1 cellular context compared by ENCODE assay signal in the genomic region with DNA sequence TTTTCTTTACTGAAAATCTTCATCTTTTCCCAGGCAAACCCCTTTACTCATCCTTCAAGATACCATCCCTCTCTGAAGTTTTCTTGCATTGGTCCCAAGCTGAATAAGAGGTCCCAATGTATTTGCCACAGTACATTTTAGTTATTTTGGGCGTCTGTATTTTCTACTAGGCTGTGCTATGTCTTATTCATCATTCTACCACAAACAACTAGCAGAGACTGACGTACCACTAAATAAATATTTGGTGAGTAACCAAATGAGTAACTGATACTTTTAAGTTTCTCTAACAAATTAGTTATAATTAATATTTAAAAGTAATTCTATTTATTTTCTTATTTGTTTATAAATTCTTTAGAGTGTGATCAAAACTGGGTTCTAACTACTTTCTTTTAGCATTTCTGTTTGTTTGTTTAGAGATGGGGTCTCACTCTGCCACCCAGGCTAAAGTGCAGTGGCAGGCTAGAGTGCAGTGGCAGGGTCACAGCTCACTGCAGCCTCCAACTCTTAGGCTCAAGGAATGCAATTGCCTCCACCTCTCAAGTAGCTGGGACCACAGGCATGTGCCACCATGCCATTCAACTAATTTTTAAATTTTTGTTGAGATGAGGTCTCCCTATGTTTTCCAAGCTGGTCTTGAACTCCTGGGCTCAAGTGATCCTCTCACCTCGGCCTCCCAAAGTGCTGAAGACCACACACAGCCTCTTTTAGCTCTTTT.
TF ChIP-seq lines count a peak whose summit lies in the region.

No MANE protein-coding gene starts in this region.

TF ChIP-seq in IMR-90, 13 proteins besides CTCF, POLR2A, EP300 and RAD21 (continued from another document):
- TF ChIP-seq SMC3 (IDR thresholded peaks at IDR 0.05; ENCODE audit: low read depth, low read length) (no peak), RCOR1 (IDR thresholded peaks at IDR 0.05; ENCODE audit: insufficient replicate concordance, low read length) (no peak), BHLHE40 (IDR thresholded peaks at IDR 0.05; ENCODE audit: low read depth, low read length) (no peak), FOS (IDR thresholded peaks at IDR 0.05; ENCODE audit: low read depth, low read length) (no peak)
TF ChIP-seq in IMR-90: peak in this region for 0.
